ENCODE assay signal across 14 cellular contexts in the genomic region with DNA sequence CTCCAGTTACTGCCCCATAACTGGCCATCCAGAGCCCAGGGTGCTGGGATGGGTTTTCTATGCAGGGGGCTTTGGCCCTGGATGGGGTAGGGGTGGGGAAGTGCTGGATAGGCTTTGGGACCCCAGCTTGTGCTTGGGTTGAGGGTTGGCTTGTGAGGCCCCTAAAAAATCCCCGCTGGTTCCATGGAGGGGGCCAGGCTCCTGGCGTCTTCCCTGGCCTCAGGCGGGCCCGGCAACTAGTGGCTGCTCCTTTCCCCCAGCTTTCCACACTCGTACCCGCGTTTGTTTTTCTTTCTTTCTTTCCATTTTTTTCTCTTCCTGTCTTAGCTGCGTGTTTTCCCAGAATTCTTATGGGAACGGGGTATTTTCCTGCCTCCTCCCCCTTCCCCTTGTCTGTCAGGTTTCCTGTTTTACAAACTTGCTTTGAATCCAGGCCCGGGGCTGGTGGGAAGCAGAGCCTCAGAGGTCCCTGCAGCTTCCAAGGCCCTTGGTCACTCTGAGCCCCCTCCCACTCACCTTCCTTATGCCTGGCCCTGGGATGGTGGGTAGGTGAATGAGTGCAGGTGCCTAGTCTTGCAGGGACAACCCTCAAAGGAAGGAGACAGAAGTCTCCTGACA. TPM values are rescaled to one million over a fixed set of nuclear protein-coding genes. Genes with fewer than 3 reads are reported as not detected.
DNase-seq lines count a peak whose midpoint lies in the region; ATAC-seq and TF ChIP-seq lines count a peak whose summit lies in the region.
"Had no signal": no experiment of that assay in that cellular context is flagged by ENCODE, and none has a peak within 500 bp of the region (broad histone marks: within the 10 kb centered on the region; RNA-seq: fewer than 3 reads in every experiment).

No MANE protein-coding gene starts in this region.

- H3K4me1 ChIP-seq in left ventricle myocardium inferior (peaks cover 94% of the 10 kb centered on the region), iPS-15b (ENCODE audit: control insufficient read depth, insufficient read depth, low read length) (peaks cover 6% of the 10 kb centered on the region), vagina (no peaks in the 10 kb centered on the region)
- H3K4me1 ChIP-seq: Caco-2 had no signal

- H3K9ac ChIP-seq in iPS-15b (ENCODE audit: low read depth, low read length) = peak overlapping the region; percentile 5

- H3K9me3 ChIP-seq in left ventricle myocardium inferior (replicated peaks) = no peaks in the 10 kb centered on the region
- no peaks in the 10 kb centered on the region for H3K9me3 ChIP-seq in iPS-15b (ENCODE audit: control insufficient read depth, insufficient read depth, low read length)
- H3K9me3 ChIP-seq in vagina = no peaks in the 10 kb centered on the region
- H3K9me3 ChIP-seq: Caco-2 had no signal

- ATAC-seq in Right ventricle myocardium inferior = no peak
- no peak for ATAC-seq in GM19467 (IDR thresholded peaks at IDR 0.05; ENCODE audit: unreplicated experiment)
- no peak for ATAC-seq in GM18517 (IDR thresholded peaks at IDR 0.05; ENCODE audit: unreplicated experiment)

- peaks cover 52% of the 10 kb centered on the region for H3K4me1 Mint-ChIP-seq in osteocyte (ENCODE audit: unreplicated experiment)

- H3K4me3 Mint-ChIP-seq in osteocyte (ENCODE audit: unreplicated experiment) = no peak overlapping the region
- H3K4me3 Mint-ChIP-seq: naive thymus-derived CD4-positive, alpha-beta T cell had no signal

- no peaks in the 10 kb centered on the region for H3K9me3 Mint-ChIP-seq in osteocyte (ENCODE audit: unreplicated experiment)
- H3K9me3 Mint-ChIP-seq: naive thymus-derived CD4-positive, alpha-beta T cell had no signal

- H3K36me3 Mint-ChIP-seq in osteocyte (ENCODE audit: unreplicated experiment) = no peaks in the 10 kb centered on the region
- H3K36me3 Mint-ChIP-seq: naive thymus-derived CD4-positive, alpha-beta T cell had no signal

- no peak for TF ChIP-seq POLR2A in vagina (IDR thresholded peaks at IDR 0.05)

- TF ChIP-seq CTCF in left ventricle myocardium inferior (IDR thresholded peaks at IDR 0.05; ENCODE audit: borderline replicate concordance) (no peak), osteocyte (IDR thresholded peaks at IDR 0.05) (no peak), vagina (IDR thresholded peaks at IDR 0.05) (no peak)

- H3K4me3 ChIP-seq in left ventricle myocardium inferior (peak overlapping the region; percentile 66), iPS-15b (ENCODE audit: low read depth, low read length) (no peak overlapping the region), vagina (peak overlapping the region; percentile 6 to 34)

- intact Hi-C loops in left ventricle myocardium inferior (cut with micrococcal nuclease) = loop anchor here (10.0 kb wide), 1 partner anchor 49 kb away; no protein-coding TSS in a partner anchor
- intact Hi-C loops in Right ventricle myocardium inferior (cut with DNase I) = loop anchor here (5.0 kb wide), 2 partner anchors 46 to 84 kb away; no protein-coding TSS in a partner anchor
- intact Hi-C loops in vagina (cut with DNase I) = no loop called here

- H3K36me3 ChIP-seq in left ventricle myocardium inferior (peaks cover 28% of the 10 kb centered on the region), iPS-15b (ENCODE audit: control insufficient read depth, insufficient read depth, low read length) (no peaks in the 10 kb centered on the region), vagina (no peaks in the 10 kb centered on the region)

- no peaks in the 10 kb centered on the region for H3K27me3 Mint-ChIP-seq in osteocyte (ENCODE audit: unreplicated experiment)
- H3K27me3 Mint-ChIP-seq: naive thymus-derived CD4-positive, alpha-beta T cell had no signal

- DNase-seq in left ventricle myocardium inferior (no peak), Right ventricle myocardium inferior (ENCODE audit: missing footprints) (no peak), osteocyte (ENCODE audit: extremely low spot score, unreplicated experiment) (no peak), vagina (ENCODE audit: extremely low spot score in 2 of 2) (no peak), D341Med (ENCODE audit: low spot score) (no peak)
- DNase-seq: ACHN; activated CD4-positive, alpha-beta T cell treated with anti-CD3 and anti-CD28 coated beads for 48 hours; Caco-2; MV-4-11; naive thymus-derived CD4-positive, alpha-beta T cell; NCI-H2227 treated with DMSO at 0.1 percent for 48 hours had no signal

- H3K27ac Mint-ChIP-seq in osteocyte (ENCODE audit: unreplicated experiment) = peak overlapping the region; percentile 53

- H3K27me3 ChIP-seq in left ventricle myocardium inferior (ENCODE audit: low read depth) (no peaks in the 10 kb centered on the region), iPS-15b (ENCODE audit: control insufficient read depth, insufficient read depth, low read length) (no peaks in the 10 kb centered on the region), vagina (no peaks in the 10 kb centered on the region)

- peak overlapping the region; percentile 91 for H3K27ac ChIP-seq in left ventricle myocardium inferior (replicated peaks)
- H3K27ac ChIP-seq in vagina = no peak overlapping the region

RNA-seq across cellular contexts. Expression of a gene that starts 40.2 kb away (rescaled TPM):
- total RNA-seq in left ventricle myocardium inferior (187 TPM), Right ventricle myocardium inferior (139 TPM), osteocyte (53.8 and 67.8 TPM in 2 replicates), vagina (27.0 TPM)
